In genomic region chr17:9406046-9406631, GRCh38 we compare ENCODE assay signal across 27 cellular contexts.
"Had no signal": no experiment of that assay in that cellular context is flagged by ENCODE, and none has a peak within 500 bp of the region (broad histone marks: within the 10 kb centered on the region; RNA-seq: fewer than 3 reads in every experiment).

No MANE protein-coding gene starts in this region.

- H3K4me1 ChIP-seq: colonic mucosa had no signal

- H3K9me3 ChIP-seq: colonic mucosa, left lung, thoracic aorta had no signal

- H3K36me3 ChIP-seq: brain microvascular endothelial cell, colonic mucosa, left lung, thoracic aorta had no signal

- H3K27me3 ChIP-seq: brain microvascular endothelial cell, colonic mucosa, dorsolateral prefrontal cortex, left lung had no signal

- ATAC-seq: activated CD4-positive, CD25-positive, alpha-beta regulatory T cell treated with anti-CD3 and anti-CD28 coated beads, Interleukin-2, amount 50 U/mL, for 24 hours; activated CD8-positive, alpha-beta memory T cell treated with anti-CD3 and anti-CD28 coated beads, Interleukin-2, amount 10 ng/mL, durations not matched to agents 7 days and 5 days; activated CD8-positive, alpha-beta T cell treated with anti-CD3 and anti-CD28 coated beads for 36 hours; effector memory CD8-positive, alpha-beta T cell; esophagus mucosa; left lung; naive thymus-derived CD4-positive, alpha-beta T cell; sciatic nerve; stimulated activated memory B cell treated with anti-CD40 and anti-IgM and Interleukin-4, amounts not matched to agents 10 μg/mL and 1 μg/mL and 100 μg/mL, for 72 hours; T-cell had no signal

- DNase-seq: activated CD4-positive, alpha-beta T cell treated with anti-CD3 and anti-CD28 coated beads, Interleukin-2, amount 10 ng/mL, durations not matched to agents 7 days and 5 days; activated CD8-positive, alpha-beta memory T cell treated with anti-CD3 and anti-CD28 coated beads, Interleukin-2, amount 10 ng/mL, durations not matched to agents 7 days and 5 days; activated CD8-positive, alpha-beta T cell treated with anti-CD3 and anti-CD28 coated beads for 36 hours; activated gamma-delta T cell; activated naive CD4-positive, alpha-beta T cell treated with anti-CD3 and anti-CD28 coated beads, Interleukin-2, amount 50 U/mL, for 16 hours; activated T-cell treated with anti-CD3 and anti-CD28 coated beads for 4 hours; anterior cingulate cortex; brain microvascular endothelial cell; central memory CD4-positive, alpha-beta T cell; colonic mucosa; dorsolateral prefrontal cortex; effector memory CD8-positive, alpha-beta T cell; foreskin fibroblast; immature natural killer cell; kidney glomerular epithelial cell; left lung; naive thymus-derived CD4-positive, alpha-beta T cell; small intestine; stimulated activated CD4-positive, alpha-beta T cell treated with anti-CD3 and anti-CD28 coated beads, Interleukin-2, amount 100 ng/mL, for 24 hours; T-cell had no signal

- H3K4me3 ChIP-seq: colonic mucosa, dorsolateral prefrontal cortex, left lung, lung, thoracic aorta had no signal

- H3K27ac ChIP-seq: brain microvascular endothelial cell, colonic mucosa, dorsolateral prefrontal cortex, left lung, thoracic aorta, VCaP had no signal
